In genomic region chr20:8535403-8536003, GRCh38 we compare ENCODE assay signal across 9 cellular contexts.
DNase-seq lines count a peak whose midpoint lies in the region; ATAC-seq, FAIRE-seq and TF ChIP-seq lines count a peak whose summit lies in the region.
"Had no signal": no experiment of that assay in that cellular context is flagged by ENCODE, and none has a peak within 500 bp of the region (broad histone marks: within the 10 kb centered on the region; RNA-seq: fewer than 3 reads in every experiment).

No MANE protein-coding gene starts in this region.

- ATAC-seq in heart left ventricle, result no peak
- ATAC-seq in left cardiac atrium, result no peak

- TF ChIP-seq CTCF in heart left ventricle (IDR thresholded peaks at IDR 0.05), result peak in 11 of 12 donors; percentile 10 to 46 (median 37)
- peak; percentile 68 for TF ChIP-seq CTCF in cardiac fibroblast (IDR thresholded peaks at IDR 0.05; ENCODE audit: low read depth, low read length)
- peak in 3 of 5 experiments; percentile 10 to 16 (median 10) for TF ChIP-seq CTCF in transverse colon (IDR thresholded peaks at IDR 0.05)

- no peak for TF ChIP-seq EP300 in transverse colon (IDR thresholded peaks at IDR 0.05; ENCODE audit: low read depth)

- no peak overlapping the region for H3K4me3 ChIP-seq in heart left ventricle
- no peak overlapping the region for H3K4me3 ChIP-seq in cardiac fibroblast (replicated peaks in 1 of 2; ENCODE audit: low read depth in 2 of 2, low read length in 2 of 2)
- no peak overlapping the region for H3K4me3 ChIP-seq in transverse colon

- intact Hi-C loops in heart left ventricle (cut with DNase I) (loop anchor here in 2 of 10 donors (2.0 to 10.0 kb wide), 2 partner anchors 141 to 403 kb away; partner anchors contain the start of gene PLCB1 (in 1 of the 2)), left cardiac atrium (cut with DNase I) (no loop called here), transverse colon (cut with DNase I; ENCODE audit: low total_unique reads) (no loop called here)

- 82 to 90% (median 85%) methylated on average over 3 of the region's 3 CpGs for WGBS in heart left ventricle, 4 donors
- 87 to 90% methylated on average over 3 of the region's 3 CpGs for WGBS in transverse colon (ENCODE audit: low coverage in 1 of 2), 2 donors

- H3K27ac ChIP-seq in heart left ventricle, result no peak overlapping the region
- H3K27ac ChIP-seq in transverse colon, result no peak overlapping the region

- DNase-seq in heart left ventricle, result no peak
- DNase-seq in left cardiac atrium, result no peak
- DNase-seq in NAMALWA (ENCODE audit: low spot score), result peak; percentile 44
- DNase-seq in cardiac fibroblast (ENCODE audit: low read depth in 2 of 2), result peak; percentile 26 to 35
- DNase-seq in transverse colon, result no peak
- no peak for DNase-seq in anterior cingulate cortex (lab: John Stamatoyannopoulos, UW)
- no peak for DNase-seq in RCC 7860 (ENCODE audit: low spot score)
- DNase-seq in NCI-H187 (lab: John Stamatoyannopoulos, UW), result no peak
- DNase-seq: amniotic stem cell had no signal

- FAIRE-seq in RCC 7860 (lab: Jason Lieb, UNC), result no peak

- in situ Hi-C loops in transverse colon (cut with MboI; ENCODE audit: low pct_ligation_motif_present in 1 of 4, low pct_unique_long_range_greater_than_20kb in 1 of 4, low sequenced_read_pairs in 3 of 4), result no loop called here

- H3K4me1 ChIP-seq in heart left ventricle (peaks cover 0 to 11% (median 0%) of the 10 kb centered on the region in 12 donors), transverse colon (no peaks in the 10 kb centered on the region)

- TF ChIP-seq POLR2A in heart left ventricle (IDR thresholded peaks at IDR 0.05) (no peak), transverse colon (IDR thresholded peaks at IDR 0.05) (no peak)

- H3K36me3 ChIP-seq in heart left ventricle (no peaks in the 10 kb centered on the region), transverse colon (no peaks in the 10 kb centered on the region)

- H3K27me3 ChIP-seq in heart left ventricle (no peaks in the 10 kb centered on the region), transverse colon (no peaks in the 10 kb centered on the region)

- no peaks in the 10 kb centered on the region for H3K9me3 ChIP-seq in heart left ventricle
- H3K9me3 ChIP-seq in transverse colon, result no peaks in the 10 kb centered on the region

Comparison
In these comparisons a context has a peak if more than half of its experiments do, and no peak if none do; other contexts are left out.
1. DNase-seq: peak in NAMALWA (single experiment) and cardiac fibroblast (2 of 2); none in heart left ventricle (0 of 5), left cardiac atrium (single experiment), transverse colon (single experiment), anterior cingulate cortex (0 of 58), RCC 7860 (single experiment) and NCI-H187 (0 of 2).
2. CTCF ChIP-seq: peak in every context shown above with its lines; median percentile 68 in cardiac fibroblast; 37 in heart left ventricle; 10 in transverse colon.